In genomic region chr1:214602764-214603657, GRCh38 we compare ENCODE assay signal across 7 cellular contexts. TPM values are rescaled to one million over a fixed set of nuclear protein-coding genes. Genes with fewer than 3 reads are reported as not detected.
DNase-seq lines count a peak whose midpoint lies in the region; ATAC-seq, FAIRE-seq and TF ChIP-seq lines count a peak whose summit lies in the region.

CENPF (plus strand) TSS chr1:214603195; CDS start chr1:214613755, 10,560 bp downstream.

- no peaks in the 10 kb centered on the region for H3K27me3 Mint-ChIP-seq in astrocyte (ENCODE audit: low read depth, unreplicated experiment)

- DNase-seq in NCI-H187 treated with DMSO at 0.1 percent for 48 hours (lab: John Stamatoyannopoulos, UW) (peak; percentile 81), astrocyte (ENCODE audit: low read depth) (peak; percentile 98), hepatic stellate cell (ENCODE audit: low spot score) (peak; percentile 99), renal cortical epithelial cell (ENCODE audit: low read depth) (peak; percentile 98)

- peak within 1 kb of the TSS; percentile 78 for H3K27ac ChIP-seq in astrocyte (ENCODE audit: low read depth, low read length)

- H3K4me3 Mint-ChIP-seq in astrocyte (ENCODE audit: unreplicated experiment): peak within 1 kb of the TSS; percentile 96

- H4K20me1 ChIP-seq in astrocyte (ENCODE audit: insufficient read depth, low read length): no peaks in the 10 kb centered on the region

- H3K36me3 ChIP-seq in astrocyte (ENCODE audit: insufficient read depth, low read length): no peaks in the 10 kb centered on the region

- FAIRE-seq in astrocyte (lab: Jason Lieb, UNC): peak; percentile 81

- peak within 1 kb of the TSS; percentile 80 for H2AFZ ChIP-seq in astrocyte (ENCODE audit: low read depth, low read length)

- H3K9ac ChIP-seq in astrocyte (ENCODE audit: low read length): peak within 1 kb of the TSS; percentile 90

- H3K4me3 ChIP-seq in astrocyte (ENCODE audit: insufficient read depth, low read depth, low read length): peak within 1 kb of the TSS; percentile 96

- H3K27ac Mint-ChIP-seq in astrocyte (ENCODE audit: unreplicated experiment): peak within 1 kb of the TSS; percentile 85

- no peaks in the 10 kb centered on the region for H3K27me3 ChIP-seq in astrocyte (ENCODE audit: insufficient read depth, low read length)

- ATAC-seq in GM18499 (IDR thresholded peaks at IDR 0.05; ENCODE audit: insufficient read depth, unreplicated experiment): peak; percentile 100
- ATAC-seq in HG02943 (IDR thresholded peaks at IDR 0.05; ENCODE audit: low read depth, unreplicated experiment): peak; percentile 99

- no peaks in the 10 kb centered on the region for H3K36me3 Mint-ChIP-seq in astrocyte (ENCODE audit: low read depth, unreplicated experiment)

- no peaks in the 10 kb centered on the region for H3K9me3 Mint-ChIP-seq in astrocyte (ENCODE audit: unreplicated experiment)

- H3K9me3 ChIP-seq in astrocyte (ENCODE audit: insufficient read depth, low read depth, low read length): no peaks in the 10 kb centered on the region

- peaks cover 3% of the 10 kb centered on the region for H3K4me1 Mint-ChIP-seq in astrocyte (ENCODE audit: low read depth, unreplicated experiment)

- no peak for TF ChIP-seq CTCF in astrocyte (IDR thresholded peaks at IDR 0.05; ENCODE audit: insufficient read depth, low read depth, low read length)

- peaks cover 10% of the 10 kb centered on the region for H3K4me1 ChIP-seq in astrocyte (ENCODE audit: insufficient read depth, low read length)

- peak within 1 kb of the TSS; percentile 93 for H3K4me2 ChIP-seq in astrocyte (ENCODE audit: low read length)

- peaks cover 48% of the 10 kb centered on the region for H3K79me2 ChIP-seq in astrocyte (ENCODE audit: insufficient read depth, low read length)

- intact Hi-C loops in T-helper 2 cell treated with Interferon-gamma antibody and Interleukin-4, amounts not matched to agents 100 ng/mL and 5 ng/mL, for 36 hours (cut with micrococcal nuclease): loop anchor here (1.0 to 5.0 kb wide), 9 partner anchors 14 to 341 kb away; partner anchors contain the start of gene SMYD2

RNA-seq across cellular contexts. Expression of gene CENPF, which starts in this region (rescaled TPM):
- total RNA-seq in T-helper 2 cell treated with Interferon-gamma antibody and Interleukin-4, amounts not matched to agents 100 ng/mL and 5 ng/mL, for 36 hours: 117 and 119 TPM in 2 replicates
- total RNA-seq in astrocyte (12.3 and 22.9 TPM in 2 replicates), renal cortical epithelial cell (8.7 and 21.4 TPM in 2 replicates)

Comparison
In these comparisons a context has a peak if more than half of its experiments do, and no peak if none do; other contexts are left out.
1. Peak in every context shown above with its lines: DNase-seq, ATAC-seq, H3K4me3 ChIP-seq and H3K27ac ChIP-seq.